In the genomic region with DNA sequence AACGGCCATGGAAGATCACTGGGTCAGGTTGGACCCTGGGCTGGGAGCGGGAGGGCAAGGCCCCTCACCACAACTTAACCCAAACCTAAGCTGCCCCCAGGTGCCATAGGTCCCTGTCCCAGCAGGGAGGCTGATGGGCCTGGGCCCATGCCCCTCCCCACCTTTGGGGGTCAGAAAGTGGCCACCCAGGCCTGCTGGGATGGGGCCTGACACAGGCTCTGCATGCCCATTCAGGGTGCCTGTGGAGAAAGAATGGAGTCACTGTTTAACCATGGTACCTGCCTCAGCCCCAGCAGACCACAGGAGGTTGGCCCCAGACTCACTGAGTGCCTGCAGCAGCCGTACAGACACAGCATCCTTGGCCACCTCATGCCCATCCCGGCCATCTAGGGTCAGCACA, we compare ENCODE assay signal across 2 cellular contexts.
TF ChIP-seq lines count a peak whose summit lies in the region.

No MANE protein-coding gene starts in this region.

TF ChIP-seq in HEK293, 187 proteins besides CTCF, POLR2A, EP300 and RAD21:
- TF ChIP-seq GLIS2 (tag by site-specific recombination; IDR thresholded peaks at IDR 0.05): 0 out of 2 replicates have a peak, but pooled peaks have one; percentile 18

TF ChIP-seq in K562, 482 proteins besides CTCF, POLR2A, EP300 and RAD21:
- TF ChIP-seq POLR2G (IDR thresholded peaks at IDR 0.05; ENCODE audit: low read depth, low read length) (peak; percentile 53; the same call in 1 of the 2 replicates), RBFOX2 (IDR thresholded peaks at IDR 0.05; ENCODE audit: low read depth, low read length) (peak; percentile 51)
